ENCODE assay signal across 9 cellular contexts in the genomic region with DNA sequence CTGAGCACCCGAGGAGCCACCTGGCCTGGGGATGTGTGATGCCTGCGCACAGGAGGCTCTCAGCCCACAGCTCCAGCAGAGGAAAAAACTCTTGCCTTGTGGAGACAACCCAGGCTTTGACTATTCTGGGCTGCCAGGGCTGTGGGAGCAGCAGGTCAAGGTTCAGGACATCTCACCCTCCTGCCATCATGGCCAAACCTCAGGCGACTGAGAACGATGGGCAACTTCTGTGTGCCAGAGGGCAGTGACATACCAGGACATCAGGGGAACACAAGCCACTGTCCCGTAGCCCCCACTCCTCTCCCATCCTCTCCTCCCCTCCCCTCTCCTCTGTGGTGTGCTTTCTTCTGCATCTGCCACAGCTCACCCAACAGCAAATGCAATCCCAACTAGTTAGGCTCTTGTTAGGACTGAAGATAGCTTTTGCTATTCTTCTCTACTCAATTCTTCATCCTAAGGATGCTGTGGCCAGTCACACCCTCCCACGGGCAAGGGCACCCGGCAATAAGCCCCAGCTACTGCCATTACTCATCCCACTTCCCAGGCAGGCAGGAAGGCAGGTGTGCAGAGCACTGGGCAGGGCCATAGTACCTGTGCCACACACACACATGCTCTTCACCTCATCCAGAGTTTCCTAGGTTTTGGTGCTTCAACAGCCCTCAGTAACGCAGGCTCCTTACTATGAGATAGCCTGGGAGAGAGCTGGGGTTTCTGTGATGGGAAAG. TPM values are rescaled to one million over a fixed set of nuclear protein-coding genes. Genes with fewer than 3 reads are reported as not detected.
A peak's percentile ranks its signal among the peaks of the same experiment; 100 is the strongest.
DNase-seq lines count a peak whose midpoint lies in the region; ATAC-seq, FAIRE-seq and TF ChIP-seq lines count a peak whose summit lies in the region.
"Had no signal": no experiment of that assay in that cellular context is flagged by ENCODE, and none has a peak within 500 bp of the region (broad histone marks: within the 10 kb centered on the region; RNA-seq: fewer than 3 reads in every experiment).

No MANE protein-coding gene starts in this region.

- peaks cover 14% of the 10 kb centered on the region for H3K27me3 Mint-ChIP-seq in GM23338 (ENCODE audit: insufficient read depth, low read depth, poor library complexity)
- no peaks in the 10 kb centered on the region for H3K27me3 Mint-ChIP-seq in central memory CD8-positive, alpha-beta T cell
- H3K27me3 Mint-ChIP-seq in natural killer cell treated with Interleukin-12 subunit alpha and Interleukin-12 subunit beta and Interleukin-15 and Interleukin-18, amount 100 ng/mL, for 72 hours = no peaks in the 10 kb centered on the region

- no peak for TF ChIP-seq POLR2A in GM12892 (IDR thresholded peaks at IDR 0.05; ENCODE audit: low read depth, low read length)

- peaks cover 11% of the 10 kb centered on the region for H3K4me1 Mint-ChIP-seq in GM23338
- H3K4me1 Mint-ChIP-seq in central memory CD8-positive, alpha-beta T cell = peaks cover 98% of the 10 kb centered on the region
- peaks cover 67 to 76% of the 10 kb centered on the region in 2 donors for H3K4me1 Mint-ChIP-seq in natural killer cell treated with Interleukin-12 subunit alpha and Interleukin-12 subunit beta and Interleukin-15 and Interleukin-18, amount 100 ng/mL, for 72 hours (ENCODE audit: low read depth in 2 of 2)

- no peak for TF ChIP-seq CTCF in GM23338 (conservative IDR thresholded peaks at IDR 0.05; ENCODE audit: low read depth in 2 of 2)

- peak overlapping the region in 9 of 11 experiments; percentile 15 to 68 (median 37); a peak in 9 of 22 replicates for H3K27ac ChIP-seq in BLaER1 treated with 17β-estradiol and CSF1 and Interleukin-3, amounts not matched to agents 10 nM and 100 nM
- H3K27ac ChIP-seq in GM23338 (ENCODE audit: low read depth) = 0 out of 2 replicates have a peak overlapping the region, but pooled peaks have one; percentile 39

- peak overlapping the region; percentile 90 to 98 (median 96) for H3K4me2 ChIP-seq in BLaER1 treated with 17β-estradiol and CSF1 and Interleukin-3, amounts not matched to agents 10 nM and 100 nM
- H3K4me2 ChIP-seq in GM23338 = no peak overlapping the region

- no peaks in the 10 kb centered on the region for H3K27me3 ChIP-seq in BLaER1 treated with 17β-estradiol and CSF1 and Interleukin-3, amounts not matched to agents 10 nM and 100 nM
- H3K27me3 ChIP-seq in GM23338 (ENCODE audit: insufficient read depth) = no peaks in the 10 kb centered on the region

- peaks cover 99 to 100% (median 100%) of the 10 kb centered on the region in 11 experiments for H4K20me1 ChIP-seq in BLaER1 treated with 17β-estradiol and CSF1 and Interleukin-3, amounts not matched to agents 10 nM and 100 nM
- H4K20me1 ChIP-seq in GM23338 (replicated peaks; ENCODE audit: insufficient read depth) = peaks cover 18% of the 10 kb centered on the region

- H3K9ac ChIP-seq in BLaER1 treated with 17β-estradiol and CSF1 and Interleukin-3, amounts not matched to agents 10 nM and 100 nM = peak overlapping the region in 10 of 11 experiments; percentile 26 to 79 (median 58); a peak in 16 of 22 replicates

- H3K4me3 Mint-ChIP-seq in GM23338 = no peak overlapping the region
- peak overlapping the region; percentile 72 for H3K4me3 Mint-ChIP-seq in central memory CD8-positive, alpha-beta T cell
- H3K4me3 Mint-ChIP-seq in natural killer cell treated with Interleukin-12 subunit alpha and Interleukin-12 subunit beta and Interleukin-15 and Interleukin-18, amount 100 ng/mL, for 72 hours = peak overlapping the region; percentile 63

- ATAC-seq in GM23338 (no peak), HG02981 (IDR thresholded peaks at IDR 0.05; ENCODE audit: unreplicated experiment) (no peak), GM19455 (IDR thresholded peaks at IDR 0.05; ENCODE audit: unreplicated experiment) (no peak), HG03175 (IDR thresholded peaks at IDR 0.05; ENCODE audit: unreplicated experiment) (no peak)
- no peak for ATAC-seq in central memory CD8-positive, alpha-beta T cell (replicated peaks; ENCODE audit: extremely low read depth, poor library complexity, severe bottlenecking)
- no peak for ATAC-seq in natural killer cell treated with Interleukin-12 subunit alpha and Interleukin-12 subunit beta and Interleukin-15 and Interleukin-18, amount 100 ng/mL, for 72 hours

- no peaks in the 10 kb centered on the region; the same call in 2 of the 3 replicates for H3K36me3 Mint-ChIP-seq in GM23338 (ENCODE audit: low read depth)
- peaks cover 25% of the 10 kb centered on the region for H3K36me3 Mint-ChIP-seq in central memory CD8-positive, alpha-beta T cell (ENCODE audit: insufficient read depth)
- no peaks in the 10 kb centered on the region for H3K36me3 Mint-ChIP-seq in natural killer cell treated with Interleukin-12 subunit alpha and Interleukin-12 subunit beta and Interleukin-15 and Interleukin-18, amount 100 ng/mL, for 72 hours

- H3K9me2 ChIP-seq in GM23338 (ENCODE audit: insufficient read depth) = no peaks in the 10 kb centered on the region

- DNase-seq in GM23338 (ENCODE audit: low spot score) (no peak), GM12892 (ENCODE audit: insufficient read length) (no peak)
- DNase-seq in central memory CD8-positive, alpha-beta T cell (ENCODE audit: low spot score in 2 of 2) = no peak
- DNase-seq in natural killer cell treated with Interleukin-12 subunit alpha and Interleukin-12 subunit beta and Interleukin-15 and Interleukin-18, amount 100 ng/mL, for 72 hours (ENCODE audit: low spot score) = no peak
- DNase-seq: activated CD4-positive, CD25-positive, alpha-beta regulatory T cell had no signal

- H3F3A ChIP-seq in GM23338 (replicated peaks; ENCODE audit: low read depth) = 0 out of 2 replicates have a peak, but pooled peaks cover 3% of the 10 kb centered on the region

- H3K9me3 Mint-ChIP-seq in GM23338 = no peaks in the 10 kb centered on the region; the same call in 2 of the 3 replicates
- H3K9me3 Mint-ChIP-seq in central memory CD8-positive, alpha-beta T cell = no peaks in the 10 kb centered on the region
- H3K9me3 Mint-ChIP-seq in natural killer cell treated with Interleukin-12 subunit alpha and Interleukin-12 subunit beta and Interleukin-15 and Interleukin-18, amount 100 ng/mL, for 72 hours = no peaks in the 10 kb centered on the region

- peaks cover 72% of the 10 kb centered on the region for H3K79me2 ChIP-seq in GM23338 (replicated peaks; ENCODE audit: insufficient read depth)

- no peak overlapping the region for H2AFZ ChIP-seq in GM23338

- peaks cover 0 to 37% (median 0%) of the 10 kb centered on the region in 11 experiments; a peak in 7 of 22 replicates for H3K36me3 ChIP-seq in BLaER1 treated with 17β-estradiol and CSF1 and Interleukin-3, amounts not matched to agents 10 nM and 100 nM
- H3K36me3 ChIP-seq in GM23338 (ENCODE audit: insufficient read depth) = no peaks in the 10 kb centered on the region

- H3K4me3 ChIP-seq in BLaER1 treated with 17β-estradiol and CSF1 and Interleukin-3, amounts not matched to agents 10 nM and 100 nM = peak overlapping the region in 1 of 10 experiments; percentile 5; a peak in 1 of 20 replicates
- no peak overlapping the region for H3K4me3 ChIP-seq in GM23338

- no peak overlapping the region for H3K27ac Mint-ChIP-seq in GM23338
- H3K27ac Mint-ChIP-seq in central memory CD8-positive, alpha-beta T cell (ENCODE audit: low read depth) = peak overlapping the region; percentile 87
- H3K27ac Mint-ChIP-seq in natural killer cell treated with Interleukin-12 subunit alpha and Interleukin-12 subunit beta and Interleukin-15 and Interleukin-18, amount 100 ng/mL, for 72 hours = peak overlapping the region; percentile 87 to 99

- no peak for FAIRE-seq in GM12892 (lab: Jason Lieb, UNC)

- H3K4me1 ChIP-seq in BLaER1 treated with 17β-estradiol and CSF1 and Interleukin-3, amounts not matched to agents 10 nM and 100 nM = peaks cover 92 to 100% (median 100%) of the 10 kb centered on the region in 10 experiments
- no peaks in the 10 kb centered on the region for H3K4me1 ChIP-seq in GM23338 (ENCODE audit: insufficient read depth)

- no peaks in the 10 kb centered on the region for H3K9me3 ChIP-seq in BLaER1 treated with 17β-estradiol and CSF1 and Interleukin-3, amounts not matched to agents 10 nM and 100 nM (replicated peaks in 1 of 11)

TF ChIP-seq in GM23338, 12 proteins besides CTCF, POLR2A, EP300 and RAD21:
- TF ChIP-seq STAT1 (IDR thresholded peaks at IDR 0.05; ENCODE audit: unreplicated experiment) = no peak
- TF ChIP-seq, protein P1, sequence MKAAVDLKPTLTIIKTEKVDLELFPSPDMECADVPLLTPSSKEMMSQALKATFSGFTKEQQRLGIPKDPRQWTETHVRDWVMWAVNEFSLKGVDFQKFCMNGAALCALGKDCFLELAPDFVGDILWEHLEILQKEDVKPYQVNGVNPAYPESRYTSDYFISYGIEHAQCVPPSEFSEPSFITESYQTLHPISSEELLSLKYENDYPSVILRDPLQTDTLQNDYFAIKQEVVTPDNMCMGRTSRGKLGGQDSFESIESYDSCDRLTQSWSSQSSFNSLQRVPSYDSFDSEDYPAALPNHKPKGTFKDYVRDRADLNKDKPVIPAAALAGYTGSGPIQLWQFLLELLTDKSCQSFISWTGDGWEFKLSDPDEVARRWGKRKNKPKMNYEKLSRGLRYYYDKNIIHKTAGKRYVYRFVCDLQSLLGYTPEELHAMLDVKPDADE (IDR thresholded peaks at IDR 0.05) = no peak

RNA-seq across cellular contexts. Expression of a gene that starts 16.8 kb away (rescaled TPM):
- 16.2 and 20.1 TPM in 2 replicates for total RNA-seq in GM23338 (2014; rRNA removed; shearing (Covaris generic))
- 9.1 and 11.3 TPM in 2 replicates for polyA plus RNA-seq in GM23338 (2016; fragmentation: Nextera tagmentation; extraction: Ambion mirVana)
- total RNA-seq in natural killer cell treated with Interleukin-12 subunit alpha and Interleukin-12 subunit beta and Interleukin-15 and Interleukin-18, amount 100 ng/mL, for 72 hours = 10 to 100 TPM; 52.3 to 75.2 TPM
- 5.1 TPM for polyA plus RNA-seq in GM12892 (2012; ENCODE audit: missing spikeins)

RNA-seq across cellular contexts. Expression of a gene that starts 38.3 kb away (rescaled TPM):
- total RNA-seq in GM23338 (2014; rRNA removed; shearing (Covaris generic)) = 291 and 367 TPM in 2 replicates
- 158 and 164 TPM in 2 replicates for polyA plus RNA-seq in GM23338 (2016; fragmentation: Nextera tagmentation; extraction: Ambion mirVana)
- total RNA-seq in natural killer cell treated with Interleukin-12 subunit alpha and Interleukin-12 subunit beta and Interleukin-15 and Interleukin-18, amount 100 ng/mL, for 72 hours = 100 to 1,000 TPM; 199 to 208 TPM
- polyA plus RNA-seq in GM12892 (2012; ENCODE audit: missing spikeins) = 80.5 TPM

RNA-seq across cellular contexts. Expression of a gene that starts 52.6 kb away (rescaled TPM):
- 162 and 164 TPM in 2 replicates for total RNA-seq in GM23338 (2014; rRNA removed; shearing (Covaris generic))
- polyA plus RNA-seq in GM23338 (2016; fragmentation: Nextera tagmentation; extraction: Ambion mirVana) = 108 and 111 TPM in 2 replicates
- total RNA-seq in natural killer cell treated with Interleukin-12 subunit alpha and Interleukin-12 subunit beta and Interleukin-15 and Interleukin-18, amount 100 ng/mL, for 72 hours = 100 to 1,000 TPM; 105 to 144 TPM
- polyA plus RNA-seq in GM12892 (2012; ENCODE audit: missing spikeins) = 98.8 TPM
